In genomic region chr6:155188707-155189496, GRCh38 we compare ENCODE assay signal across 9 cellular contexts.
DNase-seq lines count a peak whose midpoint lies in the region; ATAC-seq and TF ChIP-seq lines count a peak whose summit lies in the region.
"Had no signal": no experiment of that assay in that cellular context is flagged by ENCODE, and none has a peak within 500 bp of the region (broad histone marks: within the 10 kb centered on the region; RNA-seq: fewer than 3 reads in every experiment).

No MANE protein-coding gene starts in this region.

- H3K27ac ChIP-seq in mammary epithelial cell (ENCODE audit: insufficient read depth, low read depth, low read length), result peak overlapping the region; percentile 30

- H2AFZ ChIP-seq in Loucy (ENCODE audit: low read length) (no peak overlapping the region), mammary epithelial cell (ENCODE audit: low read depth, low read length) (peak overlapping the region; percentile 45)

- DNase-seq in Ammon's horn (ENCODE audit: low spot score), result peak; percentile 45
- DNase-seq in mammary epithelial cell, result peak; percentile 93
- peak; percentile 54 for DNase-seq in myocyte (ENCODE audit: low read depth)
- DNase-seq in hypothalamus (lab: John Stamatoyannopoulos, UW), result no peak
- no peak for DNase-seq in NK-92 (lab: John Stamatoyannopoulos, UW; ENCODE audit: unreplicated experiment)
- no peak for DNase-seq in ecto neural progenitor cell (ENCODE audit: low spot score)
- DNase-seq: activated naive CD8-positive, alpha-beta T cell treated with anti-CD3 and anti-CD28 coated beads, Interleukin-2, amount 10 ng/mL, durations not matched to agents 7 days and 5 days had no signal

- CTCF ChIA-PET in mammary epithelial cell (lab: Charles Lee; ENCODE audit: low non-redundant PET), result interaction anchor here (0.6 to 0.7 kb wide), 2 partner anchors 46 to 216 kb away, joined by 3 to 4 read pairs; no protein-coding TSS in a partner anchor

- no peaks in the 10 kb centered on the region for H3K9me2 ChIP-seq in Loucy (replicated peaks; ENCODE audit: low read depth, low read length)

- no peaks in the 10 kb centered on the region for H4K20me1 ChIP-seq in Loucy (ENCODE audit: insufficient read depth, low read length, poor library complexity, severe bottlenecking)
- no peaks in the 10 kb centered on the region for H4K20me1 ChIP-seq in mammary epithelial cell (ENCODE audit: insufficient read depth, low read length)

- H3K4me3 ChIP-seq in Loucy (ENCODE audit: low read length, poor library complexity, severe bottlenecking) (no peak overlapping the region), mammary epithelial cell (replicated peaks in 1 of 3; ENCODE audit: insufficient read depth in 1 of 3, low read depth in 2 of 3, low read length in 3 of 3) (no peak overlapping the region)

- in situ Hi-C loops in mammary epithelial cell (cut with MboI; ENCODE audit: low sequenced_read_pairs in 2 of 2), result no loop called here

- H3K4me2 ChIP-seq in Loucy (ENCODE audit: low read depth, low read length, poor library complexity, severe bottlenecking) (peak overlapping the region; percentile 31), mammary epithelial cell (ENCODE audit: insufficient read depth, low read depth, low read length) (peak overlapping the region; percentile 55)

- H3K79me2 ChIP-seq in Loucy (ENCODE audit: insufficient read depth, low read length), result no peaks in the 10 kb centered on the region
- H3K79me2 ChIP-seq in mammary epithelial cell (ENCODE audit: insufficient read depth, low read length), result no peaks in the 10 kb centered on the region

- 75% methylated on average over 9 of the region's 9 CpGs for WGBS in mammary epithelial cell (ENCODE audit: low coverage, missing lambda C conversion rate)

- H3K4me1 ChIP-seq in Loucy (ENCODE audit: insufficient read depth, low read length, poor library complexity, severe bottlenecking) (peaks cover 19% of the 10 kb centered on the region), mammary epithelial cell (ENCODE audit: insufficient read depth, low read length) (peaks cover 29% of the 10 kb centered on the region)

- H3K36me3 ChIP-seq in Loucy (ENCODE audit: insufficient read depth, low read length) (no peaks in the 10 kb centered on the region), mammary epithelial cell (ENCODE audit: insufficient read depth, low read length) (no peaks in the 10 kb centered on the region)

- ATAC-seq in HG02588 (IDR thresholded peaks at IDR 0.05; ENCODE audit: unreplicated experiment), result no peak

- H3K9me3 ChIP-seq in Loucy (ENCODE audit: insufficient read depth, low read depth, low read length) (no peaks in the 10 kb centered on the region), mammary epithelial cell (replicated peaks; ENCODE audit: insufficient read depth, low read length) (no peaks in the 10 kb centered on the region)

- no peaks in the 10 kb centered on the region for H3F3A ChIP-seq in Loucy (ENCODE audit: low read depth)

- H3K27me3 ChIP-seq in Loucy (ENCODE audit: insufficient read depth, low read length, poor library complexity, severe bottlenecking), result no peaks in the 10 kb centered on the region
- H3K27me3 ChIP-seq in mammary epithelial cell (ENCODE audit: insufficient read depth, low read length), result no peaks in the 10 kb centered on the region

- H3K9ac ChIP-seq in Loucy (ENCODE audit: low read depth, low read length, poor library complexity, severe bottlenecking) (no peak overlapping the region), mammary epithelial cell (ENCODE audit: insufficient read depth, low read length) (no peak overlapping the region)

- intact Hi-C loops in mammary epithelial cell (cut with micrococcal nuclease), result loop anchor here (2.0 kb wide), 1 partner anchor 36 kb away; no protein-coding TSS in a partner anchor

- TF ChIP-seq CTCF in Loucy (conservative IDR thresholded peaks at IDR 0.05; ENCODE audit: low read length), result no peak
- TF ChIP-seq CTCF in mammary epithelial cell (conservative IDR thresholded peaks at IDR 0.05 in 1 of 2, IDR thresholded peaks at IDR 0.05 in 1 of 2; ENCODE audit: extremely low read depth in 1 of 2, insufficient read depth in 1 of 2, low read depth in 1 of 2, low read length in 2 of 2), result no peak

- BruUV-seq in mammary epithelial cell (replicated peaks; lab: Mats Ljungman, UMichigan), result no TSS peak

- dilution Hi-C loops in mammary epithelial cell (cut with HindIII; ENCODE audit: low sequenced_read_pairs), result no loop called here

Comparison
In these comparisons a context has a peak if more than half of its experiments do, and no peak if none do; other contexts are left out.
1. DNase-seq: peak in Ammon's horn (single experiment), mammary epithelial cell (single experiment) and myocyte (single experiment); none in hypothalamus (0 of 51), NK-92 (single experiment) and ecto neural progenitor cell (single experiment).